ENCODE assay signal across 8 cellular contexts in genomic region chr14:31059152-31059924, GRCh38. TPM values are rescaled to one million over a fixed set of nuclear protein-coding genes. Genes with fewer than 3 reads are reported as not detected.
DNase-seq lines count a peak whose midpoint lies in the region; ATAC-seq and TF ChIP-seq lines count a peak whose summit lies in the region.

No MANE protein-coding gene starts in this region.

- H3K36me3 ChIP-seq in H7 (replicated peaks; ENCODE audit: control insufficient read depth, insufficient read depth, low read length): no peaks in the 10 kb centered on the region

- H3K36me3 Mint-ChIP-seq in nephron (ENCODE audit: low read depth): no peaks in the 10 kb centered on the region
- no peaks in the 10 kb centered on the region for H3K36me3 Mint-ChIP-seq in effector memory CD8-positive, alpha-beta T cell (ENCODE audit: insufficient read depth)

- no peaks in the 10 kb centered on the region for H3K9me3 Mint-ChIP-seq in nephron
- no peaks in the 10 kb centered on the region for H3K9me3 Mint-ChIP-seq in effector memory CD8-positive, alpha-beta T cell

- no peaks in the 10 kb centered on the region for H3K27me3 Mint-ChIP-seq in nephron (ENCODE audit: low read depth)
- no peaks in the 10 kb centered on the region for H3K27me3 Mint-ChIP-seq in effector memory CD8-positive, alpha-beta T cell

- TF ChIP-seq CTCF in nephron (IDR thresholded peaks at IDR 0.05; ENCODE audit: unreplicated experiment in 3 of 3): no peak

- DNase-seq in EH (ENCODE audit: low read depth) (peak; percentile 73), NCI-H524 treated with DMSO at 0.1 percent for 48 hours (lab: John Stamatoyannopoulos, UW) (peak; percentile 36), NCI-H187 treated with DMSO at 0.1 percent for 48 hours (lab: John Stamatoyannopoulos, UW) (no peak), H7 (no peak), SHP77 treated with DMSO at 0.1 percent for 48 hours (lab: John Stamatoyannopoulos, UW) (no peak)
- no peak for DNase-seq in effector memory CD8-positive, alpha-beta T cell

- H3K27me3 ChIP-seq in H7 (ENCODE audit: control insufficient read depth, insufficient read depth, low read length): no peaks in the 10 kb centered on the region

- ATAC-seq in esophagus mucosa: peak; percentile 35
- ATAC-seq in effector memory CD8-positive, alpha-beta T cell (replicated peaks): no peak

- H3K27ac Mint-ChIP-seq in nephron: peak overlapping the region; percentile 9 to 75 (median 63)
- no peak overlapping the region for H3K27ac Mint-ChIP-seq in effector memory CD8-positive, alpha-beta T cell

- H3K4me3 ChIP-seq in H7 (ENCODE audit: insufficient read depth, low read depth, low read length): no peak overlapping the region

- peak overlapping the region in 1 of 3 experiments; percentile 51 for H3K4me3 Mint-ChIP-seq in nephron
- H3K4me3 Mint-ChIP-seq in effector memory CD8-positive, alpha-beta T cell: no peak overlapping the region

- peaks cover 33% of the 10 kb centered on the region for H3K4me1 Mint-ChIP-seq in nephron
- H3K4me1 Mint-ChIP-seq in effector memory CD8-positive, alpha-beta T cell (ENCODE audit: low read depth in 2 of 2): peaks cover 4 to 16% of the 10 kb centered on the region in 2 donors

RNA-seq across cellular contexts. Expression of gene STRN3, which starts 33.2 kb away (rescaled TPM):
- 24.5 TPM for total RNA-seq in esophagus mucosa
- total RNA-seq in H7 (2014; rRNA removed; shearing (Covaris generic)): 42.8 and 55.5 TPM in 2 replicates

RNA-seq across cellular contexts. Expression of gene AP4S1, which starts 33.9 kb away (rescaled TPM):
- 5.1 TPM for total RNA-seq in esophagus mucosa
- 2.7 and 4.1 TPM in 2 replicates for total RNA-seq in H7 (2014; rRNA removed; shearing (Covaris generic))

Comparison
In these comparisons a context has a peak if more than half of its experiments do, and no peak if none do; other contexts are left out.
1. DNase-seq: peak in EH (single experiment) and NCI-H524 treated with DMSO at 0.1 percent for 48 hours (single experiment); none in NCI-H187 treated with DMSO at 0.1 percent for 48 hours (single experiment), H7 (single experiment), SHP77 treated with DMSO at 0.1 percent for 48 hours (single experiment) and effector memory CD8-positive, alpha-beta T cell (0 of 3).
2. H3K27ac Mint-ChIP-seq: peak in nephron (3 of 3); none in effector memory CD8-positive, alpha-beta T cell (0 of 2).